1 cellular context compared by ENCODE assay signal in the genomic region with DNA sequence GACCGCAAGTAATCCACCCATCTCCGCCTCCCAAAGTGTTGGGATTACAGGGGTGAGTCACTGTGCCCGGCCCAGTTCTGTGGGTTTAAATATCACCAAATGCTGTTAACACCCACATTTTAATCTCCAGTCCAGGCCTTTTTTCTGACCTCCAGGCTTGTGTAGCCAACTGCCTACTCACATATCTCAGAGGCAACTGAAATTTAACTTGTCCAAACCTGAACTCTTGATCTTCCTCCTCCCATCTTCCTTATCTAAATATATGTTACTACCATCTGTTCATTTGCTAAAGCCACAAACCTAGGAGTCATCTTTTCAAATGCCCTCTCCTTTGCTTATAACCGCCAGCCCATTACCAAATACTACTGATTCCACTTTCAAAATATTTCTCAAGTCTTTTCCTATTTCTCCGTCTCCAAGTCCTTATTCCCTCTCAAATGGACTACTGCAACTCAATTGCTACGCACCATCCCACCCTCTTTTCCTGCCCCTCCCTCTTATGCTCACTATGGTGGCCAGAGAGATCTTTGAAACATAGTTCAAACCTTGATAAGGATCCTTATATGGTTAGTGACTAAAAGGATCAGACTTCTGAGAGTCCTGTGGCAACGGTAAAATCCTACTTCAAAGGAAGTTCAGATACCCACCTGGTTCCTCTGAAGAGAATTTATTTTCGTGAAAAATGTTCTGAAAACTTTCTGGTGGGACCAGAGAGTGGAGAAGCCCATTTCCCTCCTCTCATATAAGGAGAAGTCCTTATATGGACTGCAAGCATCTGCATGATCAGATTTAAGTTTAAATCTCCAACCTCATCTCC.
TF ChIP-seq lines count a peak whose summit lies in the region.

No MANE protein-coding gene starts in this region.

TF ChIP-seq in K562, 482 proteins besides CTCF, POLR2A, EP300 and RAD21 (continued from another document and continues in another):
- TF ChIP-seq, protein P1, sequence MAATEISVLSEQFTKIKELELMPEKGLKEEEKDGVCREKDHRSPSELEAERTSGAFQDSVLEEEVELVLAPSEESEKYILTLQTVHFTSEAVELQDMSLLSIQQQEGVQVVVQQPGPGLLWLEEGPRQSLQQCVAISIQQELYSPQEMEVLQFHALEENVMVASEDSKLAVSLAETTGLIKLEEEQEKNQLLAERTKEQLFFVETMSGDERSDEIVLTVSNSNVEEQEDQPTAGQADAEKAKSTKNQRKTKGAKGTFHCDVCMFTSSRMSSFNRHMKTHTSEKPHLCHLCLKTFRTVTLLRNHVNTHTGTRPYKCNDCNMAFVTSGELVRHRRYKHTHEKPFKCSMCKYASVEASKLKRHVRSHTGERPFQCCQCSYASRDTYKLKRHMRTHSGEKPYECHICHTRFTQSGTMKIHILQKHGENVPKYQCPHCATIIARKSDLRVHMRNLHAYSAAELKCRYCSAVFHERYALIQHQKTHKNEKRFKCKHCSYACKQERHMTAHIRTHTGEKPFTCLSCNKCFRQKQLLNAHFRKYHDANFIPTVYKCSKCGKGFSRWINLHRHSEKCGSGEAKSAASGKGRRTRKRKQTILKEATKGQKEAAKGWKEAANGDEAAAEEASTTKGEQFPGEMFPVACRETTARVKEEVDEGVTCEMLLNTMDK (IDR thresholded peaks at IDR 0.05; ENCODE audit: borderline replicate concordance, insufficient read depth, low read depth, low read length, poor library complexity, severe bottlenecking), result no peak
- TF ChIP-seq MCM3 (IDR thresholded peaks at IDR 0.05) (no peak), L3MBTL2 (IDR thresholded peaks at IDR 0.05) (peak; percentile 71), ATF1 (CRISPR knock-in tag; IDR thresholded peaks at IDR 0.05) (no peak), ATF1 (tag; IDR thresholded peaks at IDR 0.05) (peak; percentile 74; the same call in 1 of the 2 replicates), TAF9B (IDR thresholded peaks at IDR 0.05; ENCODE audit: partially characterized antibody) (peak; percentile 80), ESRRB (CRISPR knock-in tag; IDR thresholded peaks at IDR 0.05; ENCODE audit: borderline replicate concordance) (no peak), NEUROD1 (IDR thresholded peaks at IDR 0.05; ENCODE audit: borderline replicate concordance, low read depth, low read length, partially characterized antibody) (peak; percentile 83), ZNF696 (CRISPR knock-in tag; conservative IDR thresholded peaks at IDR 0.05) (no peak), GATA2 (CRISPR knock-in tag; IDR thresholded peaks at IDR 0.05) (peak; percentile 83), RFX7 (CRISPR knock-in tag; IDR thresholded peaks at IDR 0.05) (no peak), SAP30 (IDR thresholded peaks at IDR 0.05; ENCODE audit: borderline replicate concordance, insufficient read depth, low read depth, low read length, poor library complexity, severe bottlenecking) (no peak), ZNF253 (CRISPR knock-in tag; conservative IDR thresholded peaks at IDR 0.05) (no peak), PURB (CRISPR knock-in tag; IDR thresholded peaks at IDR 0.05; ENCODE audit: low read depth) (no peak), HSF4 (CRISPR knock-in tag; IDR thresholded peaks at IDR 0.05; ENCODE audit: borderline replicate concordance) (no peak), RB1 (IDR thresholded peaks at IDR 0.05; ENCODE audit: low read depth) (0 out of 2 replicates have a peak, but pooled peaks have one; percentile 17), ZBTB8A (IDR thresholded peaks at IDR 0.05; ENCODE audit: partially characterized antibody) (no peak), MYNN (IDR thresholded peaks at IDR 0.05) (peak; percentile 86), MYNN (CRISPR knock-in tag; IDR thresholded peaks at IDR 0.05) (no peak), LEF1 (IDR thresholded peaks at IDR 0.05) (peak; percentile 99), NCOA2 (IDR thresholded peaks at IDR 0.05; ENCODE audit: partially characterized antibody in 2 of 2) (peak; percentile 92 to 94), ZKSCAN8 (CRISPR knock-in tag; IDR thresholded peaks at IDR 0.05) (peak; percentile 90), HMGN3 (IDR thresholded peaks at IDR 0.05; ENCODE audit: borderline replicate concordance, extremely low read depth, insufficient read length, low read depth, low read length) (peak; percentile 90), CREB1 (IDR thresholded peaks at IDR 0.05) (peak; percentile 72), CREB1 (CRISPR knock-in tag; IDR thresholded peaks at IDR 0.05) (no peak), ZBTB1 (CRISPR knock-in tag; IDR thresholded peaks at IDR 0.05; ENCODE audit: borderline replicate concordance, low read depth) (no peak), IFI16 (CRISPR knock-in tag; IDR thresholded peaks at IDR 0.05) (no peak)
- TF ChIP-seq, protein P2, sequence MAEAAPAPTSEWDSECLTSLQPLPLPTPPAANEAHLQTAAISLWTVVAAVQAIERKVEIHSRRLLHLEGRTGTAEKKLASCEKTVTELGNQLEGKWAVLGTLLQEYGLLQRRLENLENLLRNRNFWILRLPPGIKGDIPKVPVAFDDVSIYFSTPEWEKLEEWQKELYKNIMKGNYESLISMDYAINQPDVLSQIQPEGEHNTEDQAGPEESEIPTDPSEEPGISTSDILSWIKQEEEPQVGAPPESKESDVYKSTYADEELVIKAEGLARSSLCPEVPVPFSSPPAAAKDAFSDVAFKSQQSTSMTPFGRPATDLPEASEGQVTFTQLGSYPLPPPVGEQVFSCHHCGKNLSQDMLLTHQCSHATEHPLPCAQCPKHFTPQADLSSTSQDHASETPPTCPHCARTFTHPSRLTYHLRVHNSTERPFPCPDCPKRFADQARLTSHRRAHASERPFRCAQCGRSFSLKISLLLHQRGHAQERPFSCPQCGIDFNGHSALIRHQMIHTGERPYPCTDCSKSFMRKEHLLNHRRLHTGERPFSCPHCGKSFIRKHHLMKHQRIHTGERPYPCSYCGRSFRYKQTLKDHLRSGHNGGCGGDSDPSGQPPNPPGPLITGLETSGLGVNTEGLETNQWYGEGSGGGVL (CRISPR knock-in tag; IDR thresholded peaks at IDR 0.05), result no peak
- TF ChIP-seq, protein P3, sequence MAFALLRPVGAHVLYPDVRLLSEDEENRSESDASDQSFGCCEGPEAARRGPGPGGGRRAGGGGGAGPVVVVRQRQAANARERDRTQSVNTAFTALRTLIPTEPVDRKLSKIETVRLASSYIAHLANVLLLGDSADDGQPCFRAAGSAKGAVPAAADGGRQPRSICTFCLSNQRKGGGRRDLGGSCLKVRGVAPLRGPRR (CRISPR knock-in tag; IDR thresholded peaks at IDR 0.05), result no peak
- TF ChIP-seq, protein P4, sequence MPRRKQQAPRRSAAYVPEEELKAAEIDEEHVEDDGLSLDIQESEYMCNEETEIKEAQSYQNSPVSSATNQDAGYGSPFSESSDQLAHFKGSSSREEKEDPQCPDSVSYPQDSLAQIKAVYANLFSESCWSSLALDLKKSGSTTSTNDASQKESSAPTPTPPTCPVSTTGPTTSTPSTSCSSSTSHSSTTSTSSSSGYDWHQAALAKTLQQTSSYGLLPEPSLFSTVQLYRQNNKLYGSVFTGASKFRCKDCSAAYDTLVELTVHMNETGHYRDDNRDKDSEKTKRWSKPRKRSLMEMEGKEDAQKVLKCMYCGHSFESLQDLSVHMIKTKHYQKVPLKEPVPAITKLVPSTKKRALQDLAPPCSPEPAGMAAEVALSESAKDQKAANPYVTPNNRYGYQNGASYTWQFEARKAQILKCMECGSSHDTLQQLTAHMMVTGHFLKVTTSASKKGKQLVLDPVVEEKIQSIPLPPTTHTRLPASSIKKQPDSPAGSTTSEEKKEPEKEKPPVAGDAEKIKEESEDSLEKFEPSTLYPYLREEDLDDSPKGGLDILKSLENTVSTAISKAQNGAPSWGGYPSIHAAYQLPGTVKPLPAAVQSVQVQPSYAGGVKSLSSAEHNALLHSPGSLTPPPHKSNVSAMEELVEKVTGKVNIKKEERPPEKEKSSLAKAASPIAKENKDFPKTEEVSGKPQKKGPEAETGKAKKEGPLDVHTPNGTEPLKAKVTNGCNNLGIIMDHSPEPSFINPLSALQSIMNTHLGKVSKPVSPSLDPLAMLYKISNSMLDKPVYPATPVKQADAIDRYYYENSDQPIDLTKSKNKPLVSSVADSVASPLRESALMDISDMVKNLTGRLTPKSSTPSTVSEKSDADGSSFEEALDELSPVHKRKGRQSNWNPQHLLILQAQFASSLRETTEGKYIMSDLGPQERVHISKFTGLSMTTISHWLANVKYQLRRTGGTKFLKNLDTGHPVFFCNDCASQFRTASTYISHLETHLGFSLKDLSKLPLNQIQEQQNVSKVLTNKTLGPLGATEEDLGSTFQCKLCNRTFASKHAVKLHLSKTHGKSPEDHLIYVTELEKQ (CRISPR knock-in tag; IDR thresholded peaks at IDR 0.05), result no peak
- TF ChIP-seq, protein P5, sequence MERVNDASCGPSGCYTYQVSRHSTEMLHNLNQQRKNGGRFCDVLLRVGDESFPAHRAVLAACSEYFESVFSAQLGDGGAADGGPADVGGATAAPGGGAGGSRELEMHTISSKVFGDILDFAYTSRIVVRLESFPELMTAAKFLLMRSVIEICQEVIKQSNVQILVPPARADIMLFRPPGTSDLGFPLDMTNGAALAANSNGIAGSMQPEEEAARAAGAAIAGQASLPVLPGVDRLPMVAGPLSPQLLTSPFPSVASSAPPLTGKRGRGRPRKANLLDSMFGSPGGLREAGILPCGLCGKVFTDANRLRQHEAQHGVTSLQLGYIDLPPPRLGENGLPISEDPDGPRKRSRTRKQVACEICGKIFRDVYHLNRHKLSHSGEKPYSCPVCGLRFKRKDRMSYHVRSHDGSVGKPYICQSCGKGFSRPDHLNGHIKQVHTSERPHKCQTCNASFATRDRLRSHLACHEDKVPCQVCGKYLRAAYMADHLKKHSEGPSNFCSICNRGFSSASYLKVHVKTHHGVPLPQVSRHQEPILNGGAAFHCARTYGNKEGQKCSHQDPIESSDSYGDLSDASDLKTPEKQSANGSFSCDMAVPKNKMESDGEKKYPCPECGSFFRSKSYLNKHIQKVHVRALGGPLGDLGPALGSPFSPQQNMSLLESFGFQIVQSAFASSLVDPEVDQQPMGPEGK (CRISPR knock-in tag; IDR thresholded peaks at IDR 0.05; ENCODE audit: borderline replicate concordance), result no peak
- TF ChIP-seq, protein P6, sequence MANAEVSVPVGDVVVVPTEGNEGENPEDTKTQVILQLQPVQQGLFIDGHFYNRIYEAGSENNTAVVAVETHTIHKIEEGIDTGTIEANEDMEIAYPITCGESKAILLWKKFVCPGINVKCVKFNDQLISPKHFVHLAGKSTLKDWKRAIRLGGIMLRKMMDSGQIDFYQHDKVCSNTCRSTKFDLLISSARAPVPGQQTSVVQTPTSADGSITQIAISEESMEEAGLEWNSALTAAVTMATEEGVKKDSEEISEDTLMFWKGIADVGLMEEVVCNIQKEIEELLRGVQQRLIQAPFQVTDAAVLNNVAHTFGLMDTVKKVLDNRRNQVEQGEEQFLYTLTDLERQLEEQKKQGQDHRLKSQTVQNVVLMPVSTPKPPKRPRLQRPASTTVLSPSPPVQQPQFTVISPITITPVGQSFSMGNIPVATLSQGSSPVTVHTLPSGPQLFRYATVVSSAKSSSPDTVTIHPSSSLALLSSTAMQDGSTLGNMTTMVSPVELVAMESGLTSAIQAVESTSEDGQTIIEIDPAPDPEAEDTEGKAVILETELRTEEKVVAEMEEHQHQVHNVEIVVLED (CRISPR knock-in tag; IDR thresholded peaks at IDR 0.05), result no peak
- TF ChIP-seq, protein P7, sequence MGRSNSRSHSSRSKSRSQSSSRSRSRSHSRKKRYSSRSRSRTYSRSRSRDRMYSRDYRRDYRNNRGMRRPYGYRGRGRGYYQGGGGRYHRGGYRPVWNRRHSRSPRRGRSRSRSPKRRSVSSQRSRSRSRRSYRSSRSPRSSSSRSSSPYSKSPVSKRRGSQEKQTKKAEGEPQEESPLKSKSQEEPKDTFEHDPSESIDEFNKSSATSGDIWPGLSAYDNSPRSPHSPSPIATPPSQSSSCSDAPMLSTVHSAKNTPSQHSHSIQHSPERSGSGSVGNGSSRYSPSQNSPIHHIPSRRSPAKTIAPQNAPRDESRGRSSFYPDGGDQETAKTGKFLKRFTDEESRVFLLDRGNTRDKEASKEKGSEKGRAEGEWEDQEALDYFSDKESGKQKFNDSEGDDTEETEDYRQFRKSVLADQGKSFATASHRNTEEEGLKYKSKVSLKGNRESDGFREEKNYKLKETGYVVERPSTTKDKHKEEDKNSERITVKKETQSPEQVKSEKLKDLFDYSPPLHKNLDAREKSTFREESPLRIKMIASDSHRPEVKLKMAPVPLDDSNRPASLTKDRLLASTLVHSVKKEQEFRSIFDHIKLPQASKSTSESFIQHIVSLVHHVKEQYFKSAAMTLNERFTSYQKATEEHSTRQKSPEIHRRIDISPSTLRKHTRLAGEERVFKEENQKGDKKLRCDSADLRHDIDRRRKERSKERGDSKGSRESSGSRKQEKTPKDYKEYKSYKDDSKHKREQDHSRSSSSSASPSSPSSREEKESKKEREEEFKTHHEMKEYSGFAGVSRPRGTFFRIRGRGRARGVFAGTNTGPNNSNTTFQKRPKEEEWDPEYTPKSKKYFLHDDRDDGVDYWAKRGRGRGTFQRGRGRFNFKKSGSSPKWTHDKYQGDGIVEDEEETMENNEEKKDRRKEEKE (IDR thresholded peaks at IDR 0.05; ENCODE audit: borderline replicate concordance in 1 of 2, control insufficient read depth in 1 of 2, low read depth in 2 of 2, low read length in 1 of 2), result 0 out of 4 replicates have a peak, but pooled peaks of 1 of the 2 experiments have one; percentile 75
- TF ChIP-seq, protein P8, sequence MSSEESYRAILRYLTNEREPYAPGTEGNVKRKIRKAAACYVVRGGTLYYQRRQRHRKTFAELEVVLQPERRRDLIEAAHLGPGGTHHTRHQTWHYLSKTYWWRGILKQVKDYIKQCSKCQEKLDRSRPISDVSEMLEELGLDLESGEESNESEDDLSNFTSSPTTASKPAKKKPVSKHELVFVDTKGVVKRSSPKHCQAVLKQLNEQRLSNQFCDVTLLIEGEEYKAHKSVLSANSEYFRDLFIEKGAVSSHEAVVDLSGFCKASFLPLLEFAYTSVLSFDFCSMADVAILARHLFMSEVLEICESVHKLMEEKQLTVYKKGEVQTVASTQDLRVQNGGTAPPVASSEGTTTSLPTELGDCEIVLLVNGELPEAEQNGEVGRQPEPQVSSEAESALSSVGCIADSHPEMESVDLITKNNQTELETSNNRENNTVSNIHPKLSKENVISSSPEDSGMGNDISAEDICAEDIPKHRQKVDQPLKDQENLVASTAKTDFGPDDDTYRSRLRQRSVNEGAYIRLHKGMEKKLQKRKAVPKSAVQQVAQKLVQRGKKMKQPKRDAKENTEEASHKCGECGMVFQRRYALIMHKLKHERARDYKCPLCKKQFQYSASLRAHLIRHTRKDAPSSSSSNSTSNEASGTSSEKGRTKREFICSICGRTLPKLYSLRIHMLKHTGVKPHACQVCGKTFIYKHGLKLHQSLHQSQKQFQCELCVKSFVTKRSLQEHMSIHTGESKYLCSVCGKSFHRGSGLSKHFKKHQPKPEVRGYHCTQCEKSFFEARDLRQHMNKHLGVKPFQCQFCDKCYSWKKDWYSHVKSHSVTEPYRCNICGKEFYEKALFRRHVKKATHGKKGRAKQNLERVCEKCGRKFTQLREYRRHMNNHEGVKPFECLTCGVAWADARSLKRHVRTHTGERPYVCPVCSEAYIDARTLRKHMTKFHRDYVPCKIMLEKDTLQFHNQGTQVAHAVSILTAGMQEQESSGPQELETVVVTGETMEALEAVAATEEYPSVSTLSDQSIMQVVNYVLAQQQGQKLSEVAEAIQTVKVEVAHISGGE (CRISPR knock-in tag; IDR thresholded peaks at IDR 0.05), result peak in 1 of 3 experiments; percentile 68; a peak in 1 of 6 replicates
- TF ChIP-seq, protein P9, sequence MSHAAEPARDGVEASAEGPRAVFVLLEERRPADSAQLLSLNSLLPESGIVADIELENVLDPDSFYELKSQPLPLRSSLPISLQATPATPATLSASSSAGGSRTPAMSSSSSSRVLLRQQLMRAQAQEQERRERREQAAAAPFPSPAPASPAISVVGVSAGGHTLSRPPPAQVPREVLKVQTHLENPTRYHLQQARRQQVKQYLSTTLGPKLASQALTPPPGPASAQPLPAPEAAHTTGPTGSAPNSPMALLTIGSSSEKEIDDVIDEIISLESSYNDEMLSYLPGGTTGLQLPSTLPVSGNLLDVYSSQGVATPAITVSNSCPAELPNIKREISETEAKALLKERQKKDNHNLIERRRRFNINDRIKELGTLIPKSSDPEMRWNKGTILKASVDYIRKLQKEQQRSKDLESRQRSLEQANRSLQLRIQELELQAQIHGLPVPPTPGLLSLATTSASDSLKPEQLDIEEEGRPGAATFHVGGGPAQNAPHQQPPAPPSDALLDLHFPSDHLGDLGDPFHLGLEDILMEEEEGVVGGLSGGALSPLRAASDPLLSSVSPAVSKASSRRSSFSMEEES (CRISPR knock-in tag; IDR thresholded peaks at IDR 0.05), result no peak
